Comparison of ENCODE assay signal across 33 cellular contexts in genomic region chr5:3729631-3730030, GRCh38.
"Had no signal": no experiment of that assay in that cellular context is flagged by ENCODE, and none has a peak within 500 bp of the region (broad histone marks: within the 10 kb centered on the region; RNA-seq: fewer than 3 reads in every experiment).

No MANE protein-coding gene starts in this region.

- H3K4me3 ChIP-seq: adrenal gland, body of pancreas, breast epithelium had no signal

- ATAC-seq: activated CD8-positive, alpha-beta T cell treated with anti-CD3 and anti-CD28 coated beads for 36 hours; activated naive CD4-positive, alpha-beta T cell treated with anti-CD3 and anti-CD28 coated beads, Interleukin-2, amount 50 U/mL, for 72 hours; activated T-cell treated with anti-CD3 and anti-CD28 coated beads, Interleukin-2, amount 50 U/mL, for 4 hours; activated T-cell treated with anti-CD3 and anti-CD28 coated beads, Interleukin-2, amount 50 U/mL, for 72 hours; activated T-helper 17 cell treated with anti-CD3 and anti-CD28 coated beads, Interleukin-2, amount 50 U/mL, for 72 hours; body of pancreas had no signal

- H3K9me3 ChIP-seq: adrenal gland, body of pancreas, breast epithelium had no signal

- H3K36me3 ChIP-seq: adrenal gland, brain microvascular endothelial cell, breast epithelium had no signal

- DNase-seq: activated B cell treated with CpG ODN at 0.5 μM for 24 hours; activated CD4-positive, alpha-beta memory T cell treated with anti-CD3 and anti-CD28 coated beads for 36 hours; activated CD4-positive, alpha-beta T cell treated with anti-CD3 and anti-CD28 coated beads for 4 hours; activated CD4-positive, alpha-beta T cell treated with anti-CD3 and anti-CD28 coated beads, Interleukin-2, amount 10 ng/mL, durations not matched to agents 24 days and 14 days; activated CD4-positive, alpha-beta T cell treated with anti-CD3 and anti-CD28 coated beads, Interleukin-2, amount 50 U/mL, for 1 hour; activated CD4-positive, alpha-beta T cell treated with anti-CD3 and anti-CD28 coated beads, Interleukin-2, amount 50 U/mL, for 4 hours; activated CD4-positive, CD25-positive, alpha-beta regulatory T cell treated with anti-CD3 and anti-CD28 coated beads, Interleukin-2, amount 50 U/mL, for 72 hours; activated CD8-positive, alpha-beta memory T cell treated with anti-CD3 and anti-CD28 coated beads, Interleukin-2, amount 50 U/mL, for 4 hours; activated CD8-positive, alpha-beta T cell treated with anti-CD3 and anti-CD28 coated beads for 36 hours; activated effector memory CD4-positive, alpha-beta T cell treated with anti-CD3 and anti-CD28 coated beads, Interleukin-2, amount 50 U/mL, for 16 hours; activated gamma-delta T cell treated with Interleukin-2 at 50 U/mL for 16 hours; activated naive CD4-positive, alpha-beta T cell; activated naive CD4-positive, alpha-beta T cell treated with anti-CD3 and anti-CD28 coated beads for 36 hours; activated naive CD4-positive, alpha-beta T cell treated with anti-CD3 and anti-CD28 coated beads, Interleukin-2, amount 50 U/mL, for 16 hours; activated naive CD8-positive, alpha-beta T cell treated with anti-CD3 and anti-CD28 coated beads for 36 hours; activated T-cell treated with anti-CD3 and anti-CD28 coated beads for 4 hours; activated T-cell treated with anti-CD3 and anti-CD28 coated beads, Interleukin-2, amount 50 U/mL, for 1 hour; activated T-cell treated with anti-CD3 and anti-CD28 coated beads, Interleukin-2, amount 50 U/mL, for 4 hours; activated T-cell treated with anti-CD3 and anti-CD28 coated beads, Interleukin-2, amount 50 U/mL, for 72 hours; adrenal gland; amniotic stem cell; aorta; body of pancreas; brain microvascular endothelial cell; central memory CD4-positive, alpha-beta T cell; T-helper 2 cell; T-helper 9 cell had no signal

- FAIRE-seq: astrocyte, TTC549 had no signal

- H3K27ac ChIP-seq: adrenal gland, body of pancreas, brain microvascular endothelial cell, breast epithelium, VCaP had no signal

- H3K4me1 ChIP-seq: adrenal gland, body of pancreas, breast epithelium had no signal

- H3K27me3 ChIP-seq: adrenal gland, body of pancreas, brain microvascular endothelial cell had no signal
